ENCODE assay signal across 4 cellular contexts in genomic region chr15:22429426-22429825, GRCh38. TPM values are rescaled to one million over a fixed set of nuclear protein-coding genes. Genes with fewer than 3 reads are reported as not detected.
"Had no signal": no experiment of that assay in that cellular context is flagged by ENCODE, and none has a peak within 500 bp of the region (broad histone marks: within the 10 kb centered on the region; RNA-seq: fewer than 3 reads in every experiment).

No MANE protein-coding gene starts in this region.

RNA-seq across cellular contexts. Expression of gene GOLGA6L22, which starts 29.3 kb away (rescaled TPM):
- total RNA-seq: LHCN-M2, M059J, MCF 10A, NCI-H460 had no signal
